Comparison of ENCODE assay signal across 33 cellular contexts in genomic region chr16:27789150-27789549, GRCh38.
"Had no signal": no experiment of that assay in that cellular context is flagged by ENCODE, and none has a peak within 500 bp of the region (broad histone marks: within the 10 kb centered on the region; RNA-seq: fewer than 3 reads in every experiment).

No MANE protein-coding gene starts in this region.

- H3K4me3 ChIP-seq: adrenal gland, ascending aorta, body of pancreas, breast epithelium, cardiac muscle cell had no signal

- H3K36me3 ChIP-seq: adrenal gland, ascending aorta, brain microvascular endothelial cell, breast epithelium, cardiac muscle cell had no signal

- H3K27me3 ChIP-seq: adrenal gland, ascending aorta, body of pancreas, brain microvascular endothelial cell, breast epithelium, cardiac muscle cell had no signal

- H3K9me3 ChIP-seq: adrenal gland, ascending aorta, body of pancreas, breast epithelium had no signal

- ATAC-seq: activated naive CD4-positive, alpha-beta T cell treated with anti-CD3 and anti-CD28 coated beads, Interleukin-2, amount 50 U/mL, for 72 hours; activated naive CD8-positive, alpha-beta T cell treated with anti-CD3 and anti-CD28 coated beads, Interleukin-2, amount 50 U/mL, for 24 hours; activated T-cell treated with anti-CD3 and anti-CD28 coated beads, Interleukin-2, amount 50 U/mL, for 4 hours; activated T-cell treated with anti-CD3 and anti-CD28 coated beads, Interleukin-2, amount 50 U/mL, for 72 hours; activated T-helper 17 cell treated with anti-CD3 and anti-CD28 coated beads, Interleukin-2, amount 50 U/mL, for 72 hours; body of pancreas had no signal

- H3K27ac ChIP-seq: adrenal gland, ascending aorta, body of pancreas, brain microvascular endothelial cell, breast epithelium, cardiac muscle cell had no signal

- H3K4me1 ChIP-seq: adrenal gland, body of pancreas, breast epithelium had no signal

- DNase-seq: activated effector memory CD4-positive, alpha-beta T cell treated with anti-CD3 and anti-CD28 coated beads, Interleukin-2, amount 50 U/mL, for 16 hours; activated effector memory CD4-positive, alpha-beta T cell treated with Interleukin-2 at 50 U/mL for 16 hours; activated gamma-delta T cell; activated gamma-delta T cell treated with Interleukin-2 at 50 U/mL for 16 hours; activated naive CD4-positive, alpha-beta T cell; activated naive CD4-positive, alpha-beta T cell treated with anti-CD3 and anti-CD28 coated beads for 36 hours; activated naive CD4-positive, alpha-beta T cell treated with anti-CD3 and anti-CD28 coated beads, Interleukin-2, amount 10 ng/mL, durations not matched to agents 7 days and 5 days; activated naive CD4-positive, alpha-beta T cell treated with anti-CD3 and anti-CD28 coated beads, Interleukin-2, amount 50 U/mL, for 16 hours; activated naive CD4-positive, alpha-beta T cell treated with Interleukin-2 at 50 U/mL for 16 hours; activated naive CD8-positive, alpha-beta T cell treated with anti-CD3 and anti-CD28 coated beads for 36 hours; activated naive CD8-positive, alpha-beta T cell treated with anti-CD3 and anti-CD28 coated beads, Interleukin-2, amount 10 ng/mL, durations not matched to agents 7 days and 5 days; activated naive CD8-positive, alpha-beta T cell treated with anti-CD3 and anti-CD28 coated beads, Interleukin-2, amount 50 U/mL, for 24 hours; activated T-cell treated with anti-CD3 and anti-CD28 coated beads, Interleukin-2, amount 50 U/mL, for 24 hours; activated T-cell treated with anti-CD3 and anti-CD28 coated beads, Interleukin-2, amount 50 U/mL, for 4 hours; activated T-cell treated with anti-CD3 and anti-CD28 coated beads, Interleukin-2, amount 50 U/mL, for 48 hours; activated T-cell treated with anti-CD3 and anti-CD28 coated beads, Interleukin-2, amount 50 U/mL, for 72 hours; adrenal gland; amniotic stem cell; amygdala; anterior cingulate cortex; aorta; body of pancreas; brain microvascular endothelial cell; caudate nucleus; central memory CD4-positive, alpha-beta T cell; cerebellar nuclear complex had no signal

- FAIRE-seq: astrocyte, bronchial epithelial cell had no signal
